Comparison of ENCODE assay signal across 8 cellular contexts in genomic region chr11:120210651-120211521, GRCh38. TPM values are rescaled to one million over a fixed set of nuclear protein-coding genes. Genes with fewer than 3 reads are reported as not detected.
DNase-seq lines count a peak whose midpoint lies in the region; ATAC-seq and TF ChIP-seq lines count a peak whose summit lies in the region.

OAF (plus strand) TSS chr11:120211032; CDS start chr11:120211280, 248 bp downstream.

- no peaks in the 10 kb centered on the region for H3K36me3 Mint-ChIP-seq in activated T-cell treated with anti-CD3 and anti-CD28 coated beads, Interleukin-2, amount 50 U/mL, for 4 hours (ENCODE audit: insufficient read depth)

- H3K4me3 Mint-ChIP-seq in activated T-cell treated with anti-CD3 and anti-CD28 coated beads, Interleukin-2, amount 50 U/mL, for 4 hours, result peak within 1 kb of the TSS; percentile 90

- H3K4me1 Mint-ChIP-seq in activated T-cell treated with anti-CD3 and anti-CD28 coated beads, Interleukin-2, amount 50 U/mL, for 4 hours (ENCODE audit: low read depth), result peaks cover 13% of the 10 kb centered on the region

- no peaks in the 10 kb centered on the region for H3K9me3 Mint-ChIP-seq in activated T-cell treated with anti-CD3 and anti-CD28 coated beads, Interleukin-2, amount 50 U/mL, for 4 hours

- H3K36me3 ChIP-seq in esophagus muscularis mucosa, result peaks cover 0 to 5% (median 2%) of the 10 kb centered on the region in 4 donors

- peaks cover 28 to 76% (median 68%) of the 10 kb centered on the region in 4 donors for H3K4me1 ChIP-seq in esophagus muscularis mucosa

- H3K27me3 Mint-ChIP-seq in activated T-cell treated with anti-CD3 and anti-CD28 coated beads, Interleukin-2, amount 50 U/mL, for 4 hours (ENCODE audit: low read depth), result peaks cover 33% of the 10 kb centered on the region

- peak within 1 kb of the TSS; percentile 80 to 84 (median 80) for H3K27ac ChIP-seq in esophagus muscularis mucosa (replicated peaks in 1 of 4)

- no peaks in the 10 kb centered on the region for H3K27me3 ChIP-seq in esophagus muscularis mucosa

- TF ChIP-seq EP300 in esophagus muscularis mucosa (IDR thresholded peaks at IDR 0.05), result no peak

- peak; percentile 74 for DNase-seq in SIG-M5 treated with dmso at 0.1 percent for 504 hours (lab: John Stamatoyannopoulos, UW; ENCODE audit: unreplicated experiment)
- no peak for DNase-seq in SIG-M5 (lab: John Stamatoyannopoulos, UW)
- peak; percentile 73 for DNase-seq in NOMO-1 treated with dmso at 0.1 percent for 144 hours (lab: John Stamatoyannopoulos, UW; ENCODE audit: unreplicated experiment)
- peak; percentile 39 for DNase-seq in activated T-cell treated with anti-CD3 and anti-CD28 coated beads, Interleukin-2, amount 50 U/mL, for 4 hours
- DNase-seq in esophagus muscularis mucosa (ENCODE audit: extremely low spot score), result no peak
- DNase-seq in myocyte (ENCODE audit: low read depth), result peak; percentile 71
- DNase-seq in stimulated activated CD8-positive, alpha-beta memory T cell treated with anti-CD3 and anti-CD28 coated beads, Interleukin-7, amount 100 ng/mL, for 4 hours (ENCODE audit: low read depth in 2 of 2), result peak; percentile 28 to 52

- WGBS in esophagus muscularis mucosa, result under 1% methylated on average over 32 of the region's 106 CpGs

- ATAC-seq in HG03095 (IDR thresholded peaks at IDR 0.05; ENCODE audit: unreplicated experiment), result peak; percentile 70
- peak; percentile 89 to 91 for ATAC-seq in activated T-cell treated with anti-CD3 and anti-CD28 coated beads, Interleukin-2, amount 50 U/mL, for 4 hours

- peak in 2 of 3 experiments; percentile 23 to 30 for TF ChIP-seq CTCF in esophagus muscularis mucosa (IDR thresholded peaks at IDR 0.05)

- no peak for TF ChIP-seq POLR2A in esophagus muscularis mucosa (IDR thresholded peaks at IDR 0.05; ENCODE audit: low read depth)

- intact Hi-C loops in esophagus muscularis mucosa (cut with DNase I), result loop anchor here (5.0 kb wide), 1 partner anchor 34 kb away; no protein-coding TSS in a partner anchor

- no peaks in the 10 kb centered on the region for H3K9me3 ChIP-seq in esophagus muscularis mucosa

- H3K4me3 ChIP-seq in esophagus muscularis mucosa, result peak within 1 kb of the TSS; percentile 71 to 91 (median 76)

RNA-seq across cellular contexts. Expression of gene OAF, which starts in this region (rescaled TPM):
- total RNA-seq in activated T-cell treated with anti-CD3 and anti-CD28 coated beads, Interleukin-2, amount 50 U/mL, for 4 hours, result 1 to 10 TPM; 5.0 to 5.8 (median 5.3) TPM
- total RNA-seq in esophagus muscularis mucosa (10 to 100 TPM; 30.7 to 66.1 (median 58.1) TPM), myocyte (6.3 and 9.3 TPM in 2 replicates)
- polyA plus RNA-seq in myocyte (2012), result 3.0 TPM

Comparison
In these comparisons a context has a peak if more than half of its experiments do, and no peak if none do; other contexts are left out.
1. DNase-seq: peak in SIG-M5 treated with dmso at 0.1 percent for 504 hours (single experiment), NOMO-1 treated with dmso at 0.1 percent for 144 hours (single experiment), activated T-cell treated with anti-CD3 and anti-CD28 coated beads, Interleukin-2, amount 50 U/mL, for 4 hours (single experiment), myocyte (single experiment) and stimulated activated CD8-positive, alpha-beta memory T cell treated with anti-CD3 and anti-CD28 coated beads, Interleukin-7, amount 100 ng/mL, for 4 hours (2 of 2); none in SIG-M5 (single experiment) and esophagus muscularis mucosa (single experiment).